19 cellular contexts compared by ENCODE assay signal in genomic region chr19:42306646-42307045, GRCh38. TPM values are rescaled to one million over a fixed set of nuclear protein-coding genes. Genes with fewer than 3 reads are reported as not detected.
DNase-seq lines count a peak whose midpoint lies in the region; ATAC-seq, FAIRE-seq and TF ChIP-seq lines count a peak whose summit lies in the region.
"Had no signal": no experiment of that assay in that cellular context is flagged by ENCODE, and none has a peak within 500 bp of the region (broad histone marks: within the 10 kb centered on the region; RNA-seq: fewer than 3 reads in every experiment).

No MANE protein-coding gene starts in this region.

- H3K27me3 ChIP-seq in H1 (replicated peaks in 1 of 4; ENCODE audit: control insufficient read depth in 3 of 4, extremely low read depth in 1 of 4, insufficient read depth in 3 of 4, low read length in 3 of 4), result no peaks in the 10 kb centered on the region
- H3K27me3 ChIP-seq in neuronal stem cell (ENCODE audit: control insufficient read depth in 3 of 3, insufficient read depth in 3 of 3, low read depth in 1 of 3, low read length in 3 of 3), result no peaks in the 10 kb centered on the region
- H3K27me3 ChIP-seq in CD4-positive, alpha-beta T cell (ENCODE audit: control insufficient read depth, insufficient read depth, low read length), result peaks cover 6% of the 10 kb centered on the region

- H3K56ac ChIP-seq in H1 (replicated peaks; ENCODE audit: insufficient read length, low read depth, low read length), result no peak overlapping the region

- H3K9ac ChIP-seq in H1 (replicated peaks in 1 of 4; ENCODE audit: extremely low read depth in 1 of 4, low read depth in 3 of 4, low read length in 3 of 4) (no peak overlapping the region), neuronal stem cell (ENCODE audit: low read depth, low read length, poor library complexity) (no peak overlapping the region)
- H3K9ac ChIP-seq: BLaER1 treated with 17β-estradiol and CSF1 and Interleukin-3, amounts not matched to agents 10 nM and 100 nM; SK-N-SH had no signal

- TF ChIP-seq CTCF in natural killer cell (IDR thresholded peaks at IDR 0.05) (no peak), H1 (IDR thresholded peaks at IDR 0.05; ENCODE audit: control extremely low read depth in 1 of 3, insufficient read depth in 1 of 3, low read depth in 1 of 3, low read length in 3 of 3) (no peak)
- TF ChIP-seq CTCF in CD4-positive, alpha-beta T cell (IDR thresholded peaks at IDR 0.05), result no peak

- H3K79me2 ChIP-seq in H1 (ENCODE audit: control insufficient read depth in 1 of 2, insufficient read depth in 2 of 2, low read length in 2 of 2), result peaks cover 0 to 2% of the 10 kb centered on the region in 2 experiments; a peak in 1 of 4 replicates

- H3K23ac ChIP-seq in H1 (ENCODE audit: insufficient read length) (no peak overlapping the region), neuronal stem cell (ENCODE audit: low read depth, low read length, poor library complexity) (no peak overlapping the region)

- H3K4me3 ChIP-seq in H1 (ENCODE audit: extremely low read depth in 1 of 4, insufficient read depth in 2 of 4, low read depth in 3 of 4, low read length in 4 of 4) (no peak overlapping the region), neuronal stem cell (ENCODE audit: low read length in 2 of 2) (peak overlapping the region in 1 of 2 donors; percentile 21)
- H3K4me3 ChIP-seq: BLaER1 treated with 17β-estradiol and CSF1 and Interleukin-3, amounts not matched to agents 10 nM and 100 nM had no signal

- no peak overlapping the region for H2BK20ac ChIP-seq in H1 (ENCODE audit: low read length)

- H3K27ac Mint-ChIP-seq in natural killer cell treated with Interleukin-12 subunit alpha and Interleukin-12 subunit beta and Interleukin-15 and Interleukin-18, amount 100 ng/mL, for 72 hours, result no peak overlapping the region
- H3K27ac Mint-ChIP-seq in natural killer cell, result no peak overlapping the region
- H3K27ac Mint-ChIP-seq in CD4-positive, alpha-beta T cell, result no peak overlapping the region
- H3K27ac Mint-ChIP-seq: CD8-positive, alpha-beta T cell had no signal

- no peaks in the 10 kb centered on the region for H3K9me3 Mint-ChIP-seq in natural killer cell treated with Interleukin-12 subunit alpha and Interleukin-12 subunit beta and Interleukin-15 and Interleukin-18, amount 100 ng/mL, for 72 hours
- no peaks in the 10 kb centered on the region for H3K9me3 Mint-ChIP-seq in natural killer cell
- H3K9me3 Mint-ChIP-seq in CD4-positive, alpha-beta T cell, result no peaks in the 10 kb centered on the region
- H3K9me3 Mint-ChIP-seq: CD8-positive, alpha-beta T cell had no signal

- CTCF ChIA-PET in H1 (lab: Charles Lee; ENCODE audit: partially characterized antibody), result interaction anchor here (2.1 kb wide), 3 partner anchors 11 to 61 kb away, joined by 4 to 14 read pairs (median 6); no protein-coding TSS in a partner anchor
- CTCF ChIA-PET in CD4-positive, alpha-beta T cell (lab: Charles Lee), result no interaction called here

- ATAC-seq in natural killer cell treated with Interleukin-12 subunit alpha and Interleukin-12 subunit beta and Interleukin-15 and Interleukin-18, amount 100 ng/mL, for 72 hours, result no peak
- ATAC-seq in natural killer cell (no peak), HG03565 (IDR thresholded peaks at IDR 0.05; ENCODE audit: unreplicated experiment) (no peak)
- ATAC-seq in CD4-positive, alpha-beta T cell (ENCODE audit: poor library complexity), result no peak
- ATAC-seq: CD8-positive, alpha-beta T cell had no signal

- no peaks in the 10 kb centered on the region for H4K20me1 ChIP-seq in H1 (replicated peaks in 1 of 2; ENCODE audit: control insufficient read depth in 1 of 2, insufficient read depth in 2 of 2, low read length in 2 of 2)
- H4K20me1 ChIP-seq: BLaER1 treated with 17β-estradiol and CSF1 and Interleukin-3, amounts not matched to agents 10 nM and 100 nM had no signal

- intact Hi-C loops in natural killer cell (cut with micrococcal nuclease), result no loop called here
- intact Hi-C loops in CD4-positive, alpha-beta T cell (cut with DNase I, micrococcal nuclease), result no loop called here

- no peaks in the 10 kb centered on the region for H3K9me3 ChIP-seq in H1 (ENCODE audit: insufficient read depth in 2 of 2, low read depth in 1 of 2, low read length in 1 of 2)
- no peaks in the 10 kb centered on the region for H3K9me3 ChIP-seq in neuronal stem cell (replicated peaks in 1 of 2; ENCODE audit: control insufficient read depth in 2 of 2, insufficient read depth in 1 of 2, low read depth in 1 of 2, low read length in 2 of 2)
- no peaks in the 10 kb centered on the region for H3K9me3 ChIP-seq in CD4-positive, alpha-beta T cell (ENCODE audit: control insufficient read depth, low read length)
- H3K9me3 ChIP-seq: SK-N-SH had no signal

- H3K4me3 Mint-ChIP-seq in natural killer cell treated with Interleukin-12 subunit alpha and Interleukin-12 subunit beta and Interleukin-15 and Interleukin-18, amount 100 ng/mL, for 72 hours, result no peak overlapping the region
- no peak overlapping the region for H3K4me3 Mint-ChIP-seq in natural killer cell
- no peak overlapping the region for H3K4me3 Mint-ChIP-seq in CD4-positive, alpha-beta T cell
- H3K4me3 Mint-ChIP-seq: CD8-positive, alpha-beta T cell had no signal

- peaks cover 9 to 15% of the 10 kb centered on the region in 2 donors for H3K27me3 Mint-ChIP-seq in natural killer cell treated with Interleukin-12 subunit alpha and Interleukin-12 subunit beta and Interleukin-15 and Interleukin-18, amount 100 ng/mL, for 72 hours
- peaks cover 10 to 19% of the 10 kb centered on the region in 2 donors for H3K27me3 Mint-ChIP-seq in natural killer cell (ENCODE audit: low read depth in 2 of 2)
- peaks cover 4% of the 10 kb centered on the region for H3K27me3 Mint-ChIP-seq in CD4-positive, alpha-beta T cell

- H2BK12ac ChIP-seq in H1 (ENCODE audit: low read depth, low read length) (peak overlapping the region; percentile 81; the same call in 1 of the 2 replicates), neuronal stem cell (ENCODE audit: low read length) (peak overlapping the region; percentile 49)

- WGBS in H1 (ENCODE audit: extremely low coverage in 1 of 2, insufficient coverage in 1 of 2, insufficient read length in 1 of 2, insufficient replicate concordance in 2 of 2, low coverage in 1 of 2, low lambda C conversion rate in 2 of 2, missing lambda C conversion rate in 1 of 2), 2 experiments, result 87% methylated on average over 22 of the region's 22 CpGs; no CpG with 5 or more reads in 1 of the 2 experiments
- WGBS in neuronal stem cell (ENCODE audit: extremely low coverage in 2 of 2, insufficient read length in 2 of 2, insufficient replicate concordance in 1 of 2), 2 donors, result no CpG with 5 or more reads among the region's 22 CpGs

- H3K14ac ChIP-seq in H1 (ENCODE audit: insufficient read length) (no peak overlapping the region), neuronal stem cell (ENCODE audit: low read length) (no peak overlapping the region)

- H2AFZ ChIP-seq in H1 (ENCODE audit: low read length) (no peak overlapping the region), neuronal stem cell (ENCODE audit: low read length) (no peak overlapping the region)

- H2BK15ac ChIP-seq in H1 (ENCODE audit: low read length) (no peak overlapping the region), neuronal stem cell (ENCODE audit: low read length) (peak overlapping the region; percentile 14)

- H3K4ac ChIP-seq in H1 (replicated peaks; ENCODE audit: insufficient read length, low read depth, low read length) (no peak overlapping the region), neuronal stem cell (ENCODE audit: low read length) (no peak overlapping the region)

- H2BK5ac ChIP-seq in H1 (ENCODE audit: low read depth, low read length) (peak overlapping the region; percentile 49; the same call in 1 of the 2 replicates), neuronal stem cell (ENCODE audit: low read length) (peak overlapping the region; percentile 71)

- H2BK120ac ChIP-seq in H1 (replicated peaks; ENCODE audit: low read depth, low read length), result no peak overlapping the region
- H2BK120ac ChIP-seq in neuronal stem cell (ENCODE audit: low read depth, low read length), result no peak overlapping the region

- H3K79me1 ChIP-seq in H1 (ENCODE audit: low read depth, low read length), result no peaks in the 10 kb centered on the region
- H3K79me1 ChIP-seq in neuronal stem cell (ENCODE audit: low read depth, low read length), result peaks cover 2% of the 10 kb centered on the region

- H2AK5ac ChIP-seq in H1 (ENCODE audit: low read depth, low read length) (0 out of 2 replicates have a peak overlapping the region, but pooled peaks have one; percentile 65), neuronal stem cell (ENCODE audit: low read depth, low read length) (peak overlapping the region; percentile 91)

- FAIRE-seq in H1 (lab: Jason Lieb, UNC), result no peak
- FAIRE-seq: G401.6, GM12892 had no signal

- H3K4me2 ChIP-seq in H1 (ENCODE audit: insufficient read depth in 1 of 2, low read depth in 2 of 2, low read length in 2 of 2) (no peak overlapping the region), neuronal stem cell (ENCODE audit: insufficient read depth, low read length, poor library complexity, severe bottlenecking) (no peak overlapping the region)
- H3K4me2 ChIP-seq: BLaER1 treated with 17β-estradiol and CSF1 and Interleukin-3, amounts not matched to agents 10 nM and 100 nM; SK-N-SH had no signal

- peaks cover 15 to 21% of the 10 kb centered on the region in 2 donors for H3K4me1 Mint-ChIP-seq in natural killer cell treated with Interleukin-12 subunit alpha and Interleukin-12 subunit beta and Interleukin-15 and Interleukin-18, amount 100 ng/mL, for 72 hours (ENCODE audit: low read depth in 2 of 2)
- H3K4me1 Mint-ChIP-seq in natural killer cell, result peaks cover 12 to 20% of the 10 kb centered on the region in 2 donors
- peaks cover 19% of the 10 kb centered on the region for H3K4me1 Mint-ChIP-seq in CD4-positive, alpha-beta T cell (ENCODE audit: low read depth)

- peaks cover 0 to 12% (median 7%) of the 10 kb centered on the region in 4 experiments; a peak in 3 of 7 replicates for H3K4me1 ChIP-seq in H1 (replicated peaks in 1 of 4; ENCODE audit: control insufficient read depth in 3 of 4, insufficient read depth in 4 of 4, low read length in 3 of 4)
- H3K4me1 ChIP-seq in neuronal stem cell (ENCODE audit: control insufficient read depth in 2 of 2, insufficient read depth in 1 of 2, low read depth in 1 of 2, low read length in 2 of 2), result peaks cover 7 to 10% of the 10 kb centered on the region in 2 donors

- peak overlapping the region; percentile 29; the same call in 1 of the 2 replicates for H4K8ac ChIP-seq in H1 (ENCODE audit: extremely low read depth, insufficient read depth, low read length)
- H4K8ac ChIP-seq in neuronal stem cell (ENCODE audit: low read depth, low read length), result peak overlapping the region; percentile 9

- no peak for TF ChIP-seq RAD21 in H1 (IDR thresholded peaks at IDR 0.05 in 1 of 2, conservative IDR thresholded peaks at IDR 0.05 in 1 of 2; ENCODE audit: low read depth in 2 of 2, low read length in 2 of 2)

- H3K18ac ChIP-seq in H1 (ENCODE audit: extremely low read depth, low read length) (0 out of 2 replicates have a peak overlapping the region, but pooled peaks have one; percentile 15), neuronal stem cell (ENCODE audit: low read length) (peak overlapping the region; percentile 72)

- H3K36me3 Mint-ChIP-seq in natural killer cell treated with Interleukin-12 subunit alpha and Interleukin-12 subunit beta and Interleukin-15 and Interleukin-18, amount 100 ng/mL, for 72 hours, result no peaks in the 10 kb centered on the region
- H3K36me3 Mint-ChIP-seq in natural killer cell, result no peaks in the 10 kb centered on the region
- peaks cover 3% of the 10 kb centered on the region for H3K36me3 Mint-ChIP-seq in CD4-positive, alpha-beta T cell (ENCODE audit: low read depth)
- H3K36me3 Mint-ChIP-seq: CD8-positive, alpha-beta T cell had no signal

- POLR2A ChIA-PET in H1 (lab: Charles Lee; ENCODE audit: partially characterized antibody), result interaction anchor here (0.9 to 1.6 kb wide), 3 partner anchors 8 to 17 kb away, joined by 5 to 7 read pairs (median 6); no protein-coding TSS in a partner anchor
- POLR2A ChIA-PET in CD4-positive, alpha-beta T cell (lab: Charles Lee), result no interaction called here

- H4K5ac ChIP-seq in H1 (ENCODE audit: insufficient read length, low read depth, low read length), result no peak overlapping the region

- no peak for TF ChIP-seq POLR2A in H1 (IDR thresholded peaks at IDR 0.05; ENCODE audit: control extremely low read depth in 1 of 2, low read depth in 2 of 2, low read length in 2 of 2)

- no peaks in the 10 kb centered on the region for H3K36me3 ChIP-seq in H1 (ENCODE audit: control insufficient read depth in 2 of 4, insufficient read depth in 4 of 4, low read length in 3 of 4)
- H3K36me3 ChIP-seq in neuronal stem cell (replicated peaks in 1 of 2; ENCODE audit: control insufficient read depth in 2 of 2, insufficient read depth in 2 of 2, low read length in 2 of 2), result no peaks in the 10 kb centered on the region
- H3K36me3 ChIP-seq: BLaER1 treated with 17β-estradiol and CSF1 and Interleukin-3, amounts not matched to agents 10 nM and 100 nM had no signal

- peaks cover 4% of the 10 kb centered on the region; the same call in 1 of the 2 replicates for H3K23me2 ChIP-seq in H1 (ENCODE audit: low read depth, low read length)

- no peak for TF ChIP-seq EP300 in H1 (IDR thresholded peaks at IDR 0.05; ENCODE audit: borderline replicate concordance in 1 of 2, low read depth in 2 of 2, low read length in 2 of 2)

- peak; percentile 57 for DNase-seq in natural killer cell treated with Interleukin-12 subunit alpha and Interleukin-12 subunit beta and Interleukin-15 and Interleukin-18, amount 100 ng/mL, for 72 hours (ENCODE audit: low spot score)
- DNase-seq in natural killer cell (no peak), H1 (ENCODE audit: low read depth in 1 of 2, low spot score in 2 of 2) (peak in 1 of 2 experiments; percentile 59), neuronal stem cell (ENCODE audit: low spot score) (no peak), DMS53 (lab: John Stamatoyannopoulos, UW) (no peak)
- DNase-seq in CD4-positive, alpha-beta T cell, result no peak
- DNase-seq: 8988T; CD8-positive, alpha-beta T cell; IMR-90; NCI-H187; NCI-H446 treated with DMSO at 0.1 percent for 48 hours; NCI-H69; SHP77 treated with DMSO at 0.1 percent for 48 hours; SK-N-SH had no signal

- H4K91ac ChIP-seq in H1 (replicated peaks; ENCODE audit: insufficient read length, low read length) (no peak overlapping the region), neuronal stem cell (ENCODE audit: low read depth, low read length, poor library complexity) (no peak overlapping the region)

- H3K27ac ChIP-seq in H1 (ENCODE audit: low read depth, low read length) (no peak overlapping the region), neuronal stem cell (replicated peaks; ENCODE audit: low read length) (no peak overlapping the region)
- H3K27ac ChIP-seq in CD4-positive, alpha-beta T cell (ENCODE audit: low read depth, low read length), result no peak overlapping the region
- H3K27ac ChIP-seq: BLaER1 treated with 17β-estradiol and CSF1 and Interleukin-3, amounts not matched to agents 10 nM and 100 nM had no signal

RNA-seq across cellular contexts. Expression of gene PAFAH1B3, which starts 4.2 kb away (rescaled TPM):
- total RNA-seq in natural killer cell treated with Interleukin-12 subunit alpha and Interleukin-12 subunit beta and Interleukin-15 and Interleukin-18, amount 100 ng/mL, for 72 hours, result 10 to 100 TPM; 16.9 to 40.2 TPM
- 1 to 10 TPM; 6.1 to 8.9 (median 7.9) TPM for total RNA-seq in natural killer cell
- 124 and 132 TPM in 2 replicates for total RNA-seq in H1 (2021; fragmentation: NEBNext Ultra II Directional; extraction: Animal tissue kit (Norgen Biotek cat#: 25700))
- 248 and 294 TPM in 2 replicates for polyA plus RNA-seq in H1 (2011; rRNA removed)
- polyA plus RNA-seq in H1 (2011; cell fraction: cytosol; rRNA removed), result 171 TPM
- 201 TPM for polyA plus RNA-seq in H1 (2011; cell fraction: nucleus; rRNA removed)
- polyA plus RNA-seq in H1 (2012, experiment 1 of 2), result 95.5 to 156 TPM (median 148 TPM) in 4 replicates
- polyA plus RNA-seq in H1 (2012, experiment 2 of 2), result 202 TPM
- 109 TPM for polyA plus RNA-seq in H1 (2013, experiment 1 of 2)
- polyA plus RNA-seq in H1 (2013, experiment 2 of 2), result 108 TPM
- 61.2 and 78.8 TPM in 2 replicates for polyA minus RNA-seq in H1 (2011; rRNA and poly(A)+ RNA removed)
- polyA minus RNA-seq in H1 (2011; cell fraction: cytosol; rRNA and poly(A)+ RNA removed), result 60.3 TPM
- 52.6 TPM for polyA minus RNA-seq in H1 (2011; cell fraction: nucleus; rRNA and poly(A)+ RNA removed)
- polyA plus RNA-seq in neuronal stem cell (2013, experiment 1 of 2), result 134 TPM
- 128 TPM for polyA plus RNA-seq in neuronal stem cell (2013, experiment 2 of 2)
- total RNA-seq in CD4-positive, alpha-beta T cell, result 10 to 100 TPM; 10.6 to 11.8 TPM

RNA-seq across cellular contexts. Expression of gene PRR19, which starts 4.7 kb away (rescaled TPM):
- total RNA-seq in natural killer cell treated with Interleukin-12 subunit alpha and Interleukin-12 subunit beta and Interleukin-15 and Interleukin-18, amount 100 ng/mL, for 72 hours, result 1 to 10 TPM in 1 of 2 donors, under 1 TPM in 1; 0.64 to 1.0 TPM
- not detected for total RNA-seq in natural killer cell
- 6.7 and 7.2 TPM in 2 replicates for total RNA-seq in H1 (2021; fragmentation: NEBNext Ultra II Directional; extraction: Animal tissue kit (Norgen Biotek cat#: 25700))
- 7.5 and 8.9 TPM in 2 replicates for polyA plus RNA-seq in H1 (2011; rRNA removed)
- polyA plus RNA-seq in H1 (2011; cell fraction: cytosol; rRNA removed), result 5.1 TPM
- polyA plus RNA-seq in H1 (2011; cell fraction: nucleus; rRNA removed), result 5.0 TPM
- 4.3 to 7.1 TPM (median 6.5 TPM) in 4 replicates for polyA plus RNA-seq in H1 (2012, experiment 1 of 2)
- polyA plus RNA-seq in H1 (2012, experiment 2 of 2), result 8.1 TPM
- 4.9 TPM for polyA plus RNA-seq in H1 (2013, experiment 1 of 2)
- 4.5 TPM for polyA plus RNA-seq in H1 (2013, experiment 2 of 2)
- 1.9 and 2.0 TPM in 2 replicates for polyA minus RNA-seq in H1 (2011; rRNA and poly(A)+ RNA removed)
- 4.7 TPM for polyA minus RNA-seq in H1 (2011; cell fraction: cytosol; rRNA and poly(A)+ RNA removed)
- 2.0 TPM for polyA minus RNA-seq in H1 (2011; cell fraction: nucleus; rRNA and poly(A)+ RNA removed)
- 2.2 TPM for polyA plus RNA-seq in neuronal stem cell (2013, experiment 1 of 2)
- polyA plus RNA-seq in neuronal stem cell (2013, experiment 2 of 2), result 2.0 TPM
- under 1 TPM in 1 of 2 experiments, not detected in 1; 0.16 TPM for total RNA-seq in CD4-positive, alpha-beta T cell

RNA-seq across cellular contexts. Expression of gene TMEM145, which starts 6.5 kb away (rescaled TPM):
- 1 to 10 TPM; 1.4 to 1.6 TPM for total RNA-seq in natural killer cell treated with Interleukin-12 subunit alpha and Interleukin-12 subunit beta and Interleukin-15 and Interleukin-18, amount 100 ng/mL, for 72 hours
- total RNA-seq in natural killer cell, result not detected
- total RNA-seq in H1 (2021; fragmentation: NEBNext Ultra II Directional; extraction: Animal tissue kit (Norgen Biotek cat#: 25700)), result 4.7 and 5.0 TPM in 2 replicates
- 2.3 and 4.5 TPM in 2 replicates for polyA plus RNA-seq in H1 (2011; rRNA removed)
- 2.1 TPM for polyA plus RNA-seq in H1 (2011; cell fraction: cytosol; rRNA removed)
- polyA plus RNA-seq in H1 (2011; cell fraction: nucleus; rRNA removed), result 19.4 TPM
- 7.2 to 10.4 TPM (median 8.4 TPM) in 4 replicates for polyA plus RNA-seq in H1 (2012, experiment 1 of 2)
- 6.6 TPM for polyA plus RNA-seq in H1 (2012, experiment 2 of 2)
- polyA plus RNA-seq in H1 (2013, experiment 1 of 2), result 6.3 TPM
- 5.4 TPM for polyA plus RNA-seq in H1 (2013, experiment 2 of 2)
- polyA minus RNA-seq in H1 (2011; rRNA and poly(A)+ RNA removed), result 7.5 and 11.1 TPM in 2 replicates
- 3.3 TPM for polyA minus RNA-seq in H1 (2011; cell fraction: cytosol; rRNA and poly(A)+ RNA removed)
- 8.0 TPM for polyA minus RNA-seq in H1 (2011; cell fraction: nucleus; rRNA and poly(A)+ RNA removed)
- 0.61 TPM for polyA plus RNA-seq in neuronal stem cell (2013, experiment 1 of 2)
- polyA plus RNA-seq in neuronal stem cell (2013, experiment 2 of 2), result 0.79 TPM
- not detected for total RNA-seq in CD4-positive, alpha-beta T cell
- total RNA-seq: CD8-positive, alpha-beta T cell; M059J had no signal

RNA-seq across cellular contexts. Expression of gene MEGF8, which starts 18.8 kb away (rescaled TPM):
- 10 to 100 TPM; 12.1 to 20.1 TPM for total RNA-seq in natural killer cell treated with Interleukin-12 subunit alpha and Interleukin-12 subunit beta and Interleukin-15 and Interleukin-18, amount 100 ng/mL, for 72 hours
- total RNA-seq in natural killer cell, result 10 to 100 TPM in 2 of 3 donors, 1 to 10 TPM in 1; 8.1 to 11.3 (median 10.5) TPM
- total RNA-seq in H1 (2021; fragmentation: NEBNext Ultra II Directional; extraction: Animal tissue kit (Norgen Biotek cat#: 25700)), result 22.3 and 23.7 TPM in 2 replicates
- polyA plus RNA-seq in H1 (2011; rRNA removed), result 13.0 and 22.9 TPM in 2 replicates
- 14.4 TPM for polyA plus RNA-seq in H1 (2011; cell fraction: cytosol; rRNA removed)
- polyA plus RNA-seq in H1 (2011; cell fraction: nucleus; rRNA removed), result 36.3 TPM
- 19.5 to 28.0 TPM (median 24.5 TPM) in 4 replicates for polyA plus RNA-seq in H1 (2012, experiment 1 of 2)
- 17.4 TPM for polyA plus RNA-seq in H1 (2012, experiment 2 of 2)
- polyA plus RNA-seq in H1 (2013, experiment 1 of 2), result 25.0 TPM
- 20.5 TPM for polyA plus RNA-seq in H1 (2013, experiment 2 of 2)
- 12.0 and 12.8 TPM in 2 replicates for polyA minus RNA-seq in H1 (2011; rRNA and poly(A)+ RNA removed)
- polyA minus RNA-seq in H1 (2011; cell fraction: cytosol; rRNA and poly(A)+ RNA removed), result 27.8 TPM
- 24.9 TPM for polyA minus RNA-seq in H1 (2011; cell fraction: nucleus; rRNA and poly(A)+ RNA removed)
- polyA plus RNA-seq in neuronal stem cell (2013, experiment 1 of 2), result 11.4 TPM
- polyA plus RNA-seq in neuronal stem cell (2013, experiment 2 of 2), result 12.1 TPM
- total RNA-seq in CD4-positive, alpha-beta T cell, result 1 to 10 TPM; 4.1 to 4.2 TPM

RNA-seq across cellular contexts. Expression of gene CIC, which starts 37.6 kb away (rescaled TPM):
- total RNA-seq in natural killer cell treated with Interleukin-12 subunit alpha and Interleukin-12 subunit beta and Interleukin-15 and Interleukin-18, amount 100 ng/mL, for 72 hours, result 100 to 1,000 TPM; 110 to 115 TPM
- 100 to 1,000 TPM in 2 of 3 donors, 10 to 100 TPM in 1; 95.4 to 121 (median 108) TPM for total RNA-seq in natural killer cell
- 43.6 and 48.4 TPM in 2 replicates for total RNA-seq in H1 (2021; fragmentation: NEBNext Ultra II Directional; extraction: Animal tissue kit (Norgen Biotek cat#: 25700))
- polyA plus RNA-seq in H1 (2011; rRNA removed), result 13.2 and 23.1 TPM in 2 replicates
- 12.9 TPM for polyA plus RNA-seq in H1 (2011; cell fraction: cytosol; rRNA removed)
- polyA plus RNA-seq in H1 (2011; cell fraction: nucleus; rRNA removed), result 85.4 TPM
- polyA plus RNA-seq in H1 (2012, experiment 1 of 2), result 26.5 to 45.2 TPM (median 39.7 TPM) in 4 replicates
- 24.2 TPM for polyA plus RNA-seq in H1 (2012, experiment 2 of 2)
- polyA plus RNA-seq in H1 (2013, experiment 1 of 2), result 28.3 TPM
- polyA plus RNA-seq in H1 (2013, experiment 2 of 2), result 27.0 TPM
- 3.7 and 5.1 TPM in 2 replicates for polyA minus RNA-seq in H1 (2011; rRNA and poly(A)+ RNA removed)
- 18.2 TPM for polyA minus RNA-seq in H1 (2011; cell fraction: cytosol; rRNA and poly(A)+ RNA removed)
- 17.1 TPM for polyA minus RNA-seq in H1 (2011; cell fraction: nucleus; rRNA and poly(A)+ RNA removed)
- 38.5 TPM for polyA plus RNA-seq in neuronal stem cell (2013, experiment 1 of 2)
- polyA plus RNA-seq in neuronal stem cell (2013, experiment 2 of 2), result 37.8 TPM
- total RNA-seq in CD4-positive, alpha-beta T cell, result 100 to 1,000 TPM; 114 to 119 TPM
